Comparison of ENCODE assay signal across 14 cellular contexts in genomic region chr7:133355325-133355708, GRCh38.
A peak's percentile ranks its signal among the peaks of the same experiment; 100 is the strongest.
DNase-seq lines count a peak whose midpoint lies in the region; ATAC-seq, FAIRE-seq and TF ChIP-seq lines count a peak whose summit lies in the region.
"Had no signal": no experiment of that assay in that cellular context is flagged by ENCODE, and none has a peak within 500 bp of the region (broad histone marks: within the 10 kb centered on the region; RNA-seq: fewer than 3 reads in every experiment).

No MANE protein-coding gene starts in this region.

- peaks cover 30% of the 10 kb centered on the region for H3K9me3 Mint-ChIP-seq in MCF 10A (ENCODE audit: unreplicated experiment)
- peaks cover 5% of the 10 kb centered on the region for H3K9me3 Mint-ChIP-seq in astrocyte (ENCODE audit: unreplicated experiment)

- BruUV-seq in MCF 10A (replicated peaks; lab: Mats Ljungman, UMichigan): no TSS peak

- DNase-seq in MCF 10A (ENCODE audit: unreplicated experiment): peak; percentile 67
- no peak for DNase-seq in breast epithelium (ENCODE audit: low spot score in 2 of 2)
- peak; percentile 87 for DNase-seq in astrocyte (ENCODE audit: low read depth)
- DNase-seq in fibroblast of villous mesenchyme (ENCODE audit: low read depth): peak; percentile 94
- DNase-seq in stromal cell of bone marrow (ENCODE audit: low read depth): peak; percentile 13
- DNase-seq in HuH-7 (ENCODE audit: low spot score): no peak
- no peak for DNase-seq in G401 (ENCODE audit: low spot score)
- no peak for DNase-seq in right lobe of liver
- DNase-seq: activated naive CD8-positive, alpha-beta T cell treated with anti-CD3 and anti-CD28 coated beads for 36 hours; activated T-cell treated with anti-CD3 and anti-CD28 coated beads for 4 hours; NCI-H1092 treated with DMSO at 0.1 percent for 48 hours had no signal

- H3K4me1 Mint-ChIP-seq in MCF 10A (ENCODE audit: insufficient read depth, unreplicated experiment) (peaks cover 25% of the 10 kb centered on the region), astrocyte (ENCODE audit: low read depth, unreplicated experiment) (peaks cover 28% of the 10 kb centered on the region)
- H3K4me1 Mint-ChIP-seq: memory B cell had no signal

- H3K4me3 Mint-ChIP-seq in MCF 10A (ENCODE audit: unreplicated experiment) (no peak overlapping the region), astrocyte (ENCODE audit: unreplicated experiment) (no peak overlapping the region)
- H3K4me3 Mint-ChIP-seq: activated naive CD8-positive, alpha-beta T cell treated with anti-CD3 and anti-CD28 coated beads for 36 hours; memory B cell had no signal

- no peak overlapping the region for H2AFZ ChIP-seq in astrocyte (ENCODE audit: low read depth, low read length)

- H3K27me3 Mint-ChIP-seq in MCF 10A (ENCODE audit: insufficient read depth, unreplicated experiment) (no peaks in the 10 kb centered on the region), astrocyte (ENCODE audit: low read depth, unreplicated experiment) (no peaks in the 10 kb centered on the region)
- H3K27me3 Mint-ChIP-seq: activated naive CD8-positive, alpha-beta T cell treated with anti-CD3 and anti-CD28 coated beads for 36 hours; memory B cell had no signal

- no peak overlapping the region for H3K27ac Mint-ChIP-seq in MCF 10A (ENCODE audit: low read depth, unreplicated experiment)
- H3K27ac Mint-ChIP-seq in astrocyte (ENCODE audit: unreplicated experiment): peak overlapping the region; percentile 72
- H3K27ac Mint-ChIP-seq: activated naive CD8-positive, alpha-beta T cell treated with anti-CD3 and anti-CD28 coated beads for 36 hours; memory B cell had no signal

- no peak overlapping the region for H3K27ac ChIP-seq in breast epithelium
- peak overlapping the region; percentile 7 for H3K27ac ChIP-seq in astrocyte (ENCODE audit: low read depth, low read length)
- no peak overlapping the region for H3K27ac ChIP-seq in right lobe of liver

- CTCF ChIA-PET in MCF 10A (lab: Yijun Ruan, JAX): no interaction called here

- intact Hi-C loops in MCF 10A (cut with micrococcal nuclease) (loop anchor here (10.0 kb wide), 1 partner anchor 389 kb away; no protein-coding TSS in a partner anchor), breast epithelium (cut with DNase I; ENCODE audit: low total_unique reads) (no loop called here), right lobe of liver (cut with DNase I) (no loop called here)

- H3K27me3 ChIP-seq in breast epithelium: no peaks in the 10 kb centered on the region
- H3K27me3 ChIP-seq in astrocyte (ENCODE audit: insufficient read depth, low read length): no peaks in the 10 kb centered on the region
- H3K27me3 ChIP-seq in right lobe of liver: no peaks in the 10 kb centered on the region

- TF ChIP-seq POLR2A in breast epithelium (IDR thresholded peaks at IDR 0.05) (no peak), right lobe of liver (IDR thresholded peaks at IDR 0.05) (no peak)

- H3K4me1 ChIP-seq in breast epithelium (no peaks in the 10 kb centered on the region), astrocyte (ENCODE audit: insufficient read depth, low read length) (peaks cover 12% of the 10 kb centered on the region), right lobe of liver (no peaks in the 10 kb centered on the region)

- ATAC-seq in right lobe of liver: no peak

- in situ Hi-C loops in G401 (cut with HindIII; ENCODE audit: low sequenced_read_pairs): no loop called here

- peaks cover 4% of the 10 kb centered on the region for H3K79me2 ChIP-seq in astrocyte (ENCODE audit: insufficient read depth, low read length)

- 79% methylated on average over 3 of the region's 3 CpGs for WGBS in right lobe of liver (ENCODE audit: insufficient coverage, low coverage, low lambda C conversion rate, missing lambda C conversion rate)

- no peaks in the 10 kb centered on the region for H4K20me1 ChIP-seq in astrocyte (ENCODE audit: insufficient read depth, low read length)

- H3K4me3 ChIP-seq in breast epithelium (no peak overlapping the region), astrocyte (ENCODE audit: insufficient read depth, low read depth, low read length) (no peak overlapping the region), fibroblast of villous mesenchyme (ENCODE audit: low read depth, low read length) (no peak overlapping the region), right lobe of liver (no peak overlapping the region)

- no peaks in the 10 kb centered on the region for H3K36me3 ChIP-seq in breast epithelium
- no peaks in the 10 kb centered on the region for H3K36me3 ChIP-seq in astrocyte (ENCODE audit: insufficient read depth, low read length)
- H3K36me3 ChIP-seq in right lobe of liver: no peaks in the 10 kb centered on the region

- POLR2A ChIA-PET in MCF 10A (lab: Yijun Ruan, JAX): no interaction called here

- H3K4me2 ChIP-seq in astrocyte (ENCODE audit: low read length): peak overlapping the region; percentile 44

- H3K9ac ChIP-seq in astrocyte (ENCODE audit: low read length): no peak overlapping the region

- peaks cover 24% of the 10 kb centered on the region for H3K36me3 Mint-ChIP-seq in MCF 10A (ENCODE audit: insufficient read depth, unreplicated experiment)
- H3K36me3 Mint-ChIP-seq in astrocyte (ENCODE audit: low read depth, unreplicated experiment): no peaks in the 10 kb centered on the region

- TF ChIP-seq CTCF in MCF 10A (IDR thresholded peaks at IDR 0.05; ENCODE audit: unreplicated experiment) (no peak), breast epithelium (IDR thresholded peaks at IDR 0.05) (no peak), astrocyte (IDR thresholded peaks at IDR 0.05; ENCODE audit: insufficient read depth, low read depth, low read length) (no peak), fibroblast of villous mesenchyme (IDR thresholded peaks at IDR 0.05; ENCODE audit: insufficient read depth, low read depth, low read length) (no peak), right lobe of liver (IDR thresholded peaks at IDR 0.05) (no peak)

- peaks cover 3 to 9% of the 10 kb centered on the region in 2 donors for H3K9me3 ChIP-seq in breast epithelium
- H3K9me3 ChIP-seq in astrocyte (ENCODE audit: insufficient read depth, low read depth, low read length): no peaks in the 10 kb centered on the region
- peaks cover 0 to 3% (median 0%) of the 10 kb centered on the region in 4 donors for H3K9me3 ChIP-seq in right lobe of liver

- peak; percentile 73 for FAIRE-seq in astrocyte (lab: Jason Lieb, UNC)
- FAIRE-seq: A204.1, colon had no signal

Comparison
In these comparisons a context has a peak if more than half of its experiments do, and no peak if none do; other contexts are left out.
1. DNase-seq: peak in MCF 10A (single experiment), astrocyte (single experiment), fibroblast of villous mesenchyme (single experiment) and stromal cell of bone marrow (single experiment); none in breast epithelium (0 of 2), HuH-7 (single experiment), G401 (single experiment) and right lobe of liver (0 of 3).